ENCODE assay signal across 8 cellular contexts in the genomic region with DNA sequence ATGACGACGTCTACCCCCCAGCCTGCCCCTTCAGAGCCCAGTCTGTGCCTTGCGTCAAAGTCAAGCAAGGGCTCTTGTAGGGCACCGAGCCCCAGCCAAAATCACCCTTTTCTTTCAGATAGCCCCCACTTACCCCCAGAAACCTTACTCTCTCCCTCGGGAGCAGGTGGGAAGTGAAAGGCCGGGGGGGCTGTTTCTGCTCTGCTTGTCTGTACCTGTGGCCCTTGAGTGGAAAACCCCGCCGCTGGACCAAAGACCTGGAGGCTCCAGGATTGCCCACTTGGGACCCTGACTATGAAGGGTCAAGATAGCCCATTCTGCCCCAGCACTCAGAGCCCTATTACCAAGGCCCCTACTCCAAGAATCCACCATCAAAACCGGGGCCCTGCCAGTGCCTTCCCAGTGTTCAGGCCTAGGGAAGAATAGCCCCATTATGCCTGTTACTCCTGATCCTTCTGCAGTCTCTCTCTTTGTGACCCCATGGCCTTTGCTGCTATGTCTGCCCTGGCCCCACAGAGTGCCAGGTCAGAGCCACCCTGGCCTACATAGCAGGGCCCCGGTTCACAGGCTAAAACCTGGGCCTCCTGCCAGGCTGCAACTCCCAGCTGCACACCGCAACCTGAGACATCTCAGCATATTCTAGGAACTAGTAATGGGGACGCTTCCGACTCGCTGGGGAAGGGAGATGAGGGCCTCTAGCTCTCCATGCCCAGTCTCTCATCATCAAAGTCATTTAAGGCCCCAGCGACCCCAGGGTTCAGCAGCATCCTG. TPM values are rescaled to one million over a fixed set of nuclear protein-coding genes. Genes with fewer than 3 reads are reported as not detected.
DNase-seq lines count a peak whose midpoint lies in the region; ATAC-seq and TF ChIP-seq lines count a peak whose summit lies in the region.

No MANE protein-coding gene starts in this region.

- H3K4me3 Mint-ChIP-seq in CD4-positive, alpha-beta T cell = peak overlapping the region; percentile 95
- H3K4me3 Mint-ChIP-seq in endodermal cell = peak overlapping the region; percentile 83
- peak overlapping the region; percentile 89 to 96 (median 92) for H3K4me3 Mint-ChIP-seq in naive thymus-derived CD4-positive, alpha-beta T cell

- ATAC-seq in CD4-positive, alpha-beta T cell (ENCODE audit: poor library complexity) = no peak
- peak; percentile 17 for ATAC-seq in GM21825 (IDR thresholded peaks at IDR 0.05; ENCODE audit: unreplicated experiment)
- no peak for ATAC-seq in naive thymus-derived CD4-positive, alpha-beta T cell
- no peak for ATAC-seq in GM19452 (IDR thresholded peaks at IDR 0.05; ENCODE audit: unreplicated experiment)
- no peak for ATAC-seq in GM18858 (IDR thresholded peaks at IDR 0.05; ENCODE audit: unreplicated experiment)
- ATAC-seq in HG02840 (IDR thresholded peaks at IDR 0.05; ENCODE audit: low FRiP score, unreplicated experiment) = no peak

- H3K9me3 ChIP-seq in CD4-positive, alpha-beta T cell (ENCODE audit: control insufficient read depth, low read length) = no peaks in the 10 kb centered on the region
- H3K9me3 ChIP-seq in Peyer's patch = no peaks in the 10 kb centered on the region
- no peaks in the 10 kb centered on the region for H3K9me3 ChIP-seq in endodermal cell (ENCODE audit: control insufficient read depth, low read length)
- H3K9me3 ChIP-seq in naive thymus-derived CD4-positive, alpha-beta T cell (ENCODE audit: control insufficient read depth in 2 of 3, low read length in 3 of 3) = no peaks in the 10 kb centered on the region

- no peak for TF ChIP-seq CTCF in CD4-positive, alpha-beta T cell (IDR thresholded peaks at IDR 0.05)
- TF ChIP-seq CTCF in Peyer's patch (IDR thresholded peaks at IDR 0.05) (no peak), endodermal cell (conservative IDR thresholded peaks at IDR 0.05) (no peak)

- H3K4me1 Mint-ChIP-seq in CD4-positive, alpha-beta T cell (ENCODE audit: low read depth) = peaks cover 30% of the 10 kb centered on the region
- peaks cover 32% of the 10 kb centered on the region for H3K4me1 Mint-ChIP-seq in endodermal cell
- peaks cover 6 to 32% (median 26%) of the 10 kb centered on the region in 7 donors for H3K4me1 Mint-ChIP-seq in naive thymus-derived CD4-positive, alpha-beta T cell

- H3K36me3 Mint-ChIP-seq in CD4-positive, alpha-beta T cell (ENCODE audit: low read depth) = no peaks in the 10 kb centered on the region
- H3K36me3 Mint-ChIP-seq in endodermal cell (ENCODE audit: low read depth) = no peaks in the 10 kb centered on the region
- no peaks in the 10 kb centered on the region for H3K36me3 Mint-ChIP-seq in naive thymus-derived CD4-positive, alpha-beta T cell

- no peak for DNase-seq in CD4-positive, alpha-beta T cell
- DNase-seq in Peyer's patch = peak in 2 of 3 donors; percentile 31 to 61
- no peak for DNase-seq in endodermal cell
- peak in 1 of 9 donors; percentile 25 for DNase-seq in naive thymus-derived CD4-positive, alpha-beta T cell

- peak overlapping the region; percentile 54 to 85 (median 77) for H3K4me3 ChIP-seq in Peyer's patch
- peak overlapping the region; percentile 86 for H3K4me3 ChIP-seq in endodermal cell (ENCODE audit: low read length)
- peak overlapping the region; percentile 95 for H3K4me3 ChIP-seq in naive thymus-derived CD4-positive, alpha-beta T cell (ENCODE audit: low read length)

- TF ChIP-seq POLR2A in Peyer's patch (IDR thresholded peaks at IDR 0.05) = no peak

- H3K27ac ChIP-seq in CD4-positive, alpha-beta T cell (ENCODE audit: low read depth, low read length) = peak overlapping the region; percentile 67
- H3K27ac ChIP-seq in Peyer's patch (peak overlapping the region; percentile 82 to 95 (median 90)), endodermal cell (ENCODE audit: low read depth, low read length) (no peak overlapping the region)
- H3K27ac ChIP-seq in naive thymus-derived CD4-positive, alpha-beta T cell (ENCODE audit: low read depth, low read length) = peak overlapping the region; percentile 88

- peak overlapping the region; percentile 95 for H3K27ac Mint-ChIP-seq in CD4-positive, alpha-beta T cell
- H3K27ac Mint-ChIP-seq in endodermal cell = peak overlapping the region; percentile 94
- peak overlapping the region; percentile 90 to 97 (median 95) for H3K27ac Mint-ChIP-seq in naive thymus-derived CD4-positive, alpha-beta T cell

- H3K36me3 ChIP-seq in Peyer's patch = no peaks in the 10 kb centered on the region
- no peaks in the 10 kb centered on the region for H3K36me3 ChIP-seq in endodermal cell (ENCODE audit: control insufficient read depth, insufficient read depth, low read length)
- no peaks in the 10 kb centered on the region for H3K36me3 ChIP-seq in naive thymus-derived CD4-positive, alpha-beta T cell (ENCODE audit: control insufficient read depth in 2 of 3, insufficient read depth in 3 of 3, low read length in 3 of 3)

- CTCF ChIA-PET in CD4-positive, alpha-beta T cell (lab: Charles Lee) = interaction anchor here (1.2 to 5.2 kb wide), 6 partner anchors 12 to 291 kb away, joined by 4 to 66 read pairs (median 12); a partner anchor contains a TSS
- CTCF ChIA-PET in naive thymus-derived CD4-positive, alpha-beta T cell (lab: Charles Lee) = interaction anchor here (0.7 to 11.7 kb wide), 5 partner anchors 11 to 297 kb away, joined by 3 to 255 read pairs (median 3); a partner anchor contains a TSS

- H3K4me1 ChIP-seq in Peyer's patch (peaks cover 0 to 14% (median 6%) of the 10 kb centered on the region in 4 donors), endodermal cell (ENCODE audit: control insufficient read depth, insufficient read depth, low read length) (peaks cover 7% of the 10 kb centered on the region)
- peaks cover 7 to 9% of the 10 kb centered on the region in 2 donors for H3K4me1 ChIP-seq in naive thymus-derived CD4-positive, alpha-beta T cell (ENCODE audit: control insufficient read depth in 2 of 2, insufficient read depth in 2 of 2, low read length in 2 of 2)

- peak overlapping the region; percentile 59 for H3K9ac ChIP-seq in endodermal cell (ENCODE audit: extremely low read depth, low read length, poor library complexity, severe bottlenecking)

- H3K9me3 Mint-ChIP-seq in CD4-positive, alpha-beta T cell = no peaks in the 10 kb centered on the region
- peaks cover under 1% of the 10 kb centered on the region for H3K9me3 Mint-ChIP-seq in endodermal cell
- no peaks in the 10 kb centered on the region for H3K9me3 Mint-ChIP-seq in naive thymus-derived CD4-positive, alpha-beta T cell

- 49 to 74% methylated on average over 5 to 15 of the region's 15 CpGs for WGBS in endodermal cell (ENCODE audit: insufficient coverage in 1 of 2, insufficient read length in 1 of 2), 2 experiments

- no peaks in the 10 kb centered on the region for H3K27me3 ChIP-seq in CD4-positive, alpha-beta T cell (ENCODE audit: control insufficient read depth, insufficient read depth, low read length)
- H3K27me3 ChIP-seq in Peyer's patch (no peaks in the 10 kb centered on the region), endodermal cell (ENCODE audit: control insufficient read depth, insufficient read depth, low read length, poor library complexity, severe bottlenecking) (no peaks in the 10 kb centered on the region)
- H3K27me3 ChIP-seq in naive thymus-derived CD4-positive, alpha-beta T cell (ENCODE audit: control insufficient read depth in 2 of 2, insufficient read depth in 2 of 2, low read length in 2 of 2) = no peaks in the 10 kb centered on the region

- H3K27me3 Mint-ChIP-seq in CD4-positive, alpha-beta T cell = no peaks in the 10 kb centered on the region
- H3K27me3 Mint-ChIP-seq in endodermal cell (ENCODE audit: insufficient read depth) = no peaks in the 10 kb centered on the region
- no peaks in the 10 kb centered on the region for H3K27me3 Mint-ChIP-seq in naive thymus-derived CD4-positive, alpha-beta T cell

- POLR2A ChIA-PET in CD4-positive, alpha-beta T cell (lab: Charles Lee) = interaction anchor here (0.9 to 6.2 kb wide), 14 partner anchors 33 to 504 kb away, joined by 3 to 163 read pairs (median 8); a partner anchor contains a TSS
- POLR2A ChIA-PET in naive thymus-derived CD4-positive, alpha-beta T cell (lab: Charles Lee) = interaction anchor here (0.9 to 8.4 kb wide), 9 partner anchors 10 to 573 kb away, joined by 3 to 126 read pairs (median 10); a partner anchor contains a TSS

- intact Hi-C loops in CD4-positive, alpha-beta T cell (cut with DNase I, micrococcal nuclease) = loop anchor here (1.0 to 5.0 kb wide), 10 partner anchors 20 to 632 kb away; a partner anchor contains a TSS
- intact Hi-C loops in naive thymus-derived CD4-positive, alpha-beta T cell (cut with micrococcal nuclease) = loop anchor here (1.0 to 10.0 kb wide), 5 partner anchors 246 to 943 kb away; a partner anchor contains a TSS

RNA-seq across cellular contexts. Expression of a gene that starts 22.2 kb away (rescaled TPM):
- not detected for total RNA-seq in CD4-positive, alpha-beta T cell
- total RNA-seq in Peyer's patch (10 to 100 TPM in 1 of 4 donors, 1 to 10 TPM in 2, under 1 TPM in 1; 0.88 to 24.8 (median 7.9) TPM), endodermal cell (10 to 100 TPM in 1 of 2 donors, 1 to 10 TPM in 1; 7.8 to 10.1 TPM)
- polyA plus RNA-seq in endodermal cell (2013, experiment 1 of 2) = 0.39 TPM
- polyA plus RNA-seq in endodermal cell (2013, experiment 2 of 2) = 0.50 TPM
- total RNA-seq in naive thymus-derived CD4-positive, alpha-beta T cell = 1 to 10 TPM in 1 of 5 experiments, under 1 TPM in 4; 0.32 to 6.7 (median 0.68) TPM
- polyA plus RNA-seq in naive thymus-derived CD4-positive, alpha-beta T cell = 1 to 10 TPM in 1 of 2 donors, under 1 TPM in 1; 0.69 to 1.0 TPM

RNA-seq across cellular contexts. Expression of a gene that starts 35.5 kb away (rescaled TPM):
- total RNA-seq in CD4-positive, alpha-beta T cell = 10 to 100 TPM; 44.5 to 46.2 TPM
- total RNA-seq in Peyer's patch (10 to 100 TPM in 2 of 4 donors, 1 to 10 TPM in 2; 8.8 to 16.4 (median 11.3) TPM), endodermal cell (10 to 100 TPM in 1 of 2 donors, 1 to 10 TPM in 1; 9.6 to 16.7 TPM)
- 12.1 TPM for polyA plus RNA-seq in endodermal cell (2013, experiment 1 of 2)
- polyA plus RNA-seq in endodermal cell (2013, experiment 2 of 2) = 12.0 TPM
- total RNA-seq in naive thymus-derived CD4-positive, alpha-beta T cell = 10 to 100 TPM; 20.6 to 53.3 (median 25.7) TPM
- polyA plus RNA-seq in naive thymus-derived CD4-positive, alpha-beta T cell = 10 to 100 TPM; 16.7 to 20.5 TPM

RNA-seq across cellular contexts. Expression of a gene that starts 35.7 kb away (rescaled TPM):
- 10 to 100 TPM; 57.9 to 67.4 TPM for total RNA-seq in CD4-positive, alpha-beta T cell
- total RNA-seq in Peyer's patch = 10 to 100 TPM; 28.1 to 73.1 (median 50.7) TPM
- total RNA-seq in endodermal cell = 10 to 100 TPM; 60.5 to 60.9 TPM
- 51.0 TPM for polyA plus RNA-seq in endodermal cell (2013, experiment 1 of 2)
- polyA plus RNA-seq in endodermal cell (2013, experiment 2 of 2) = 38.1 TPM
- total RNA-seq in naive thymus-derived CD4-positive, alpha-beta T cell = 10 to 100 TPM; 56.7 to 85.4 (median 67.7) TPM
- polyA plus RNA-seq in naive thymus-derived CD4-positive, alpha-beta T cell = 10 to 100 TPM; 17.7 to 31.5 TPM

Comparison
In these comparisons a context has a peak if more than half of its experiments do, and no peak if none do; other contexts are left out.
1. DNase-seq: peak in Peyer's patch (2 of 3); none in CD4-positive, alpha-beta T cell (0 of 10) and endodermal cell (single experiment).
2. Peak in every context shown above with its lines, with median percentiles within 50 percentile points of each other: H3K27ac Mint-ChIP-seq, H3K4me3 Mint-ChIP-seq and H3K4me3 ChIP-seq.